In genomic region chr5:167743685-167744084, GRCh38 we compare ENCODE assay signal across 14 cellular contexts.
DNase-seq lines count a peak whose midpoint lies in the region; ATAC-seq, FAIRE-seq and TF ChIP-seq lines count a peak whose summit lies in the region.
"Had no signal": no experiment of that assay in that cellular context is flagged by ENCODE, and none has a peak within 500 bp of the region (broad histone marks: within the 10 kb centered on the region; RNA-seq: fewer than 3 reads in every experiment).

No MANE protein-coding gene starts in this region.

- H3K4me3 ChIP-seq in A549 (no peak overlapping the region), kidney epithelial cell (ENCODE audit: low read depth, low read length) (no peak overlapping the region)
- H3K4me3 ChIP-seq: skin epidermis had no signal

- ATAC-seq in A549 = peak in 1 of 2 experiments; percentile 78; a peak in 3 of 6 replicates
- ATAC-seq in GM19328 (IDR thresholded peaks at IDR 0.05; ENCODE audit: unreplicated experiment) = no peak
- no peak for ATAC-seq in HG02678 (IDR thresholded peaks at IDR 0.05; ENCODE audit: unreplicated experiment)
- ATAC-seq: natural killer cell treated with Interleukin-12 subunit alpha and Interleukin-12 subunit beta and Interleukin-15 and Interleukin-18, amount 100 ng/mL, for 72 hours had no signal

- POLR2A ChIA-PET in A549 (lab: Yijun Ruan, JAX) = interaction anchor here (1.0 kb wide), 1 partner anchor 14 kb away, joined by 3 read pairs; no protein-coding TSS in a partner anchor

- TF ChIP-seq RAD21 in A549 (conservative IDR thresholded peaks at IDR 0.05 in 1 of 2, IDR thresholded peaks at IDR 0.05 in 1 of 2) = no peak

- peak overlapping the region; percentile 66 for H3K4me2 ChIP-seq in A549

- CTCF ChIA-PET in A549 (lab: Yijun Ruan, JAX) = interaction anchor here (0.7 to 1.6 kb wide), 3 partner anchors 15 to 21 kb away, joined by 3 to 5 read pairs (median 4); no protein-coding TSS in a partner anchor

- no peak for DNase-seq in A549 (ENCODE audit: low read depth in 1 of 2, low spot score in 1 of 2)
- DNase-seq in HTR-8/SVneo (ENCODE audit: insufficient read length, low spot score) = peak; percentile 56
- DNase-seq in astrocyte of the hippocampus (ENCODE audit: low read depth, low spot score) = peak; percentile 89
- peak; percentile 37 for DNase-seq in kidney epithelial cell (ENCODE audit: low read depth)
- DNase-seq in stimulated activated CD4-positive, alpha-beta T cell treated with anti-CD3 and anti-CD28 coated beads, Interleukin-1b, Interleukin-23, amount 100 ng/mL, for 48 hours = no peak
- no peak for DNase-seq in SIG-M5 treated with dmso at 0.1 percent for 504 hours (lab: John Stamatoyannopoulos, UW; ENCODE audit: unreplicated experiment)
- DNase-seq: activated effector memory CD4-positive, alpha-beta T cell treated with anti-CD3 and anti-CD28 coated beads, Interleukin-2, amount 50 U/mL, for 16 hours; foreskin melanocyte; kidney; NCI-H2081 had no signal

- H3K9me3 ChIP-seq in A549 = no peaks in the 10 kb centered on the region

- H3K36me3 ChIP-seq in kidney epithelial cell (ENCODE audit: control insufficient read depth, insufficient read depth, low read length) = no peaks in the 10 kb centered on the region

- 4% methylated on average over 2 of the region's 2 CpGs for WGBS in A549 (ENCODE audit: missing lambda C conversion rate)

- TF ChIP-seq EP300 in A549 (IDR thresholded peaks at IDR 0.05) = no peak

- peaks cover 18% of the 10 kb centered on the region for H3K4me1 ChIP-seq in A549

- TF ChIP-seq POLR2A in A549 (IDR thresholded peaks at IDR 0.05; ENCODE audit: low read length) = no peak

- TF ChIP-seq CTCF in A549 (IDR thresholded peaks at IDR 0.05) (no peak), kidney epithelial cell (IDR thresholded peaks at IDR 0.05; ENCODE audit: insufficient read depth, low read length, poor library complexity, severe bottlenecking) (no peak)

- H3K27me3 ChIP-seq in kidney epithelial cell (ENCODE audit: control insufficient read depth, insufficient read depth, low read length) = no peaks in the 10 kb centered on the region

- peak overlapping the region; percentile 38 to 75; a peak in 5 of 6 replicates for H3K27ac ChIP-seq in A549

- no peak for FAIRE-seq in A549 (lab: Jason Lieb, UNC)
- no peak for FAIRE-seq in HTR-8/SVneo (lab: Jason Lieb, UNC)
- FAIRE-seq: kidney had no signal

TF ChIP-seq in A549, 52 proteins besides CTCF, POLR2A, EP300 and RAD21:
- no peak for TF ChIP-seq NFE2L2 (conservative IDR thresholded peaks at IDR 0.05; ENCODE audit: low read length)
- no peak for TF ChIP-seq HES2 (IDR thresholded peaks at IDR 0.05)
- peak; percentile 41; the same call in 1 of the 2 replicates for TF ChIP-seq JUNB (IDR thresholded peaks at IDR 0.05)
- no peak for TF ChIP-seq CBX2 (IDR thresholded peaks at IDR 0.05; ENCODE audit: borderline replicate concordance, low read depth)
- peak; percentile 12 to 46; a peak in 2 of 4 replicates for TF ChIP-seq CEBPB (IDR thresholded peaks at IDR 0.05)

Comparison
In these comparisons a context has a peak if more than half of its experiments do, and no peak if none do; other contexts are left out.
1. DNase-seq: peak in HTR-8/SVneo (single experiment), astrocyte of the hippocampus (single experiment) and kidney epithelial cell (single experiment); none in A549 (0 of 2), stimulated activated CD4-positive, alpha-beta T cell treated with anti-CD3 and anti-CD28 coated beads, Interleukin-1b, Interleukin-23, amount 100 ng/mL, for 48 hours (single experiment) and SIG-M5 treated with dmso at 0.1 percent for 504 hours (single experiment).